Comparison of ENCODE assay signal across 15 cellular contexts in the genomic region with DNA sequence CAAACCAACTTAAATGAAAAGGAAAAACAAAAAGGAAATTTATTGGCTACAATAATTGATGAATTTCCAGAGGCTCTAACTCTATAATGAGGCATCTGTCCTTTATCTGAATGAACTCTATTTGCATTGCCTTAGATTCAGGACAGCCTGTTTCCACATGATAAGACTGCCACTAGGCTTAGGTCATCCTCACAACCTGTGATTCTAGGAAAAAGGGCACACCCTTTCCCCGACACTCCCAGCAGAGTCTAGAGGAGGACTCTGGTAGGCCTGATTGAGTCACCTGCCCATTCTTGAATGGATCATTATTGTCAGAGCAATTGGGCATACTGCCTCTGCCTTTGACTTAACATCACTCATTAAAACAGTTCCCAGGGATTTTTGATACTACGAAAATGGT.
"Had no signal": no experiment of that assay in that cellular context is flagged by ENCODE, and none has a peak within 500 bp of the region (broad histone marks: within the 10 kb centered on the region; RNA-seq: fewer than 3 reads in every experiment).

No MANE protein-coding gene starts in this region.

- H3K4me1 ChIP-seq: ascending aorta, psoas muscle, transverse colon had no signal

- H3K36me3 ChIP-seq: transverse colon had no signal

- H3K4me3 ChIP-seq: ascending aorta, cardiac muscle cell, psoas muscle, transverse colon had no signal

- H3K9me3 ChIP-seq: ascending aorta, psoas muscle, transverse colon had no signal

- DNase-seq: activated CD4-positive, alpha-beta memory T cell treated with anti-CD3 and anti-CD28 coated beads, Interleukin-2, amount 10 ng/mL, durations not matched to agents 7 days and 5 days; activated CD8-positive, alpha-beta memory T cell treated with anti-CD3 and anti-CD28 coated beads, Interleukin-2, amount 50 U/mL, for 4 hours; activated naive CD4-positive, alpha-beta T cell treated with Interleukin-2 at 50 U/mL for 16 hours; activated naive CD8-positive, alpha-beta T cell treated with anti-CD3 and anti-CD28 coated beads, Interleukin-2, amount 50 U/mL, for 24 hours; hippocampal formation; nephron progenitor cell; psoas muscle; stimulated activated naive CD4-positive, alpha-beta T cell; substantia nigra; T-helper 2 cell; transverse colon had no signal

- ATAC-seq: activated naive CD8-positive, alpha-beta T cell treated with anti-CD3 and anti-CD28 coated beads, Interleukin-2, amount 50 U/mL, for 24 hours; left lobe of liver; psoas muscle; sciatic nerve had no signal
